29 cellular contexts compared by ENCODE assay signal in the genomic region with DNA sequence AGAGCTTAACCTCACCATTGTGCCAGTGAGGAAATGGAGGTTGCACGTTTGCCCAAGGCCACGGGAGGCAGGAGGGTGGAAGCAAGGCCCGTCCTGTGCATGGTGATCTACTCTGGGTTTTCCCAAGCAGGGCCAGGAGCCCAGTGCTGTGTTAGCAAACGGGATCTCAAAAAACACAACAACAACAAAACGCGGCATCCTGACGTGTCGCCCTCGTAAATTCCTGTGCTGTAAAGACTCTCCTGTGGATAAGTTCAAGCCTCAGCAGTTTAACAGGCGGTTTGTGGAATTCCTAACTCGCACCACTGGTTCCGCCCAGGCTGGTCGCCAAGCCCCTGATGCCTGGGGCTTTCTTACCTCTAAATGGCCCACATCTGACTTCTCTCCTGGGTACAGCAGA. TPM values are rescaled to one million over a fixed set of nuclear protein-coding genes. Genes with fewer than 3 reads are reported as not detected.
DNase-seq lines count a peak whose midpoint lies in the region; ATAC-seq, FAIRE-seq and TF ChIP-seq lines count a peak whose summit lies in the region.
"Had no signal": no experiment of that assay in that cellular context is flagged by ENCODE, and none has a peak within 500 bp of the region (broad histone marks: within the 10 kb centered on the region; RNA-seq: fewer than 3 reads in every experiment).

No MANE protein-coding gene starts in this region.

- H3K36me3 ChIP-seq in right lobe of liver: no peaks in the 10 kb centered on the region
- H3K36me3 ChIP-seq in HepG2 (replicated peaks in 1 of 2; ENCODE audit: control insufficient read depth in 1 of 2, insufficient read depth in 2 of 2, low read length in 2 of 2): no peaks in the 10 kb centered on the region
- H3K36me3 ChIP-seq in osteoblast (ENCODE audit: insufficient read depth, low read length): no peaks in the 10 kb centered on the region
- no peaks in the 10 kb centered on the region for H3K36me3 ChIP-seq in thyroid gland
- H3K36me3 ChIP-seq: BE2C, HAP-1 had no signal

- 73% methylated on average over 2 of the region's 13 CpGs for WGBS in right lobe of liver (ENCODE audit: insufficient coverage, low coverage, low lambda C conversion rate, missing lambda C conversion rate)
- WGBS in HepG2 (ENCODE audit: low lambda C conversion rate): 26% methylated on average over 9 of the region's 13 CpGs
- WGBS in thyroid gland, 2 donors: 31 to 33% methylated on average over 11 to 13 of the region's 13 CpGs

- H4K20me1 ChIP-seq in HepG2 (ENCODE audit: insufficient read depth, low read length) (no peaks in the 10 kb centered on the region), osteoblast (ENCODE audit: insufficient read depth, low read length) (no peaks in the 10 kb centered on the region)

- no peaks in the 10 kb centered on the region for H3K27me3 ChIP-seq in right lobe of liver
- peaks cover 4 to 54% of the 10 kb centered on the region in 2 experiments; a peak in 4 of 5 replicates for H3K27me3 ChIP-seq in HepG2 (ENCODE audit: control insufficient read depth in 1 of 2, insufficient read depth in 2 of 2, low read length in 2 of 2)
- H3K27me3 ChIP-seq in osteoblast (ENCODE audit: insufficient read depth, low read length): peaks cover 6% of the 10 kb centered on the region
- H3K27me3 ChIP-seq in thyroid gland: no peaks in the 10 kb centered on the region
- H3K27me3 ChIP-seq: BE2C, Peyer's patch had no signal

- no peak for FAIRE-seq in HepG2 (lab: Jason Lieb, UNC)

- in situ Hi-C loops in HepG2 (cut with HindIII; ENCODE audit: extremely low pct_ligation_motif_present, low pct_unique_long_range_greater_than_20kb): no loop called here

- no peak overlapping the region for H3K4me2 ChIP-seq in HepG2 (ENCODE audit: low read depth, low read length)
- no peak overlapping the region for H3K4me2 ChIP-seq in osteoblast (ENCODE audit: insufficient read depth, low read length)
- H3K4me2 ChIP-seq: GM23338 had no signal

- H3K9me3 ChIP-seq in right lobe of liver (no peaks in the 10 kb centered on the region), HepG2 (ENCODE audit: low read length) (no peaks in the 10 kb centered on the region), osteoblast (ENCODE audit: low read depth, low read length) (no peaks in the 10 kb centered on the region), thyroid gland (no peaks in the 10 kb centered on the region)
- H3K9me3 ChIP-seq: BE2C, HAP-1, Peyer's patch had no signal

- POLR2A ChIA-PET in HepG2 (lab: Yijun Ruan, JAX): no interaction called here

- no peaks in the 10 kb centered on the region for H3K79me2 ChIP-seq in HepG2 (ENCODE audit: insufficient read depth, low read length)
- H3K79me2 ChIP-seq in osteoblast (ENCODE audit: insufficient read depth, low read length): no peaks in the 10 kb centered on the region

- TF ChIP-seq POLR2A in right lobe of liver (IDR thresholded peaks at IDR 0.05) (no peak), HepG2 (IDR thresholded peaks at IDR 0.05; ENCODE audit: insufficient read depth in 1 of 2, low read depth in 2 of 2, low read length in 2 of 2) (no peak), thyroid gland (IDR thresholded peaks at IDR 0.05) (no peak)

- CTCF ChIA-PET in HepG2 (lab: Yijun Ruan, JAX; ENCODE audit: low intra/inter-chr PET ratio, low total read pairs): no interaction called here

- BruUV-seq in HepG2 (replicated peaks; lab: Mats Ljungman, UMichigan): no TSS peak

- no peak for TF ChIP-seq CTCF in right lobe of liver (IDR thresholded peaks at IDR 0.05)
- TF ChIP-seq CTCF in HepG2 (CRISPR knock-in tag; IDR thresholded peaks at IDR 0.05): no peak
- no peak for TF ChIP-seq CTCF in osteoblast (IDR thresholded peaks at IDR 0.05; ENCODE audit: extremely low read depth, low read depth, low read length)
- TF ChIP-seq CTCF in thyroid gland (IDR thresholded peaks at IDR 0.05): no peak

- peaks cover 0 to 3% (median 0%) of the 10 kb centered on the region in 4 donors for H3K4me1 ChIP-seq in right lobe of liver
- H3K4me1 ChIP-seq in HepG2 (ENCODE audit: insufficient read depth, low read length): no peaks in the 10 kb centered on the region
- no peaks in the 10 kb centered on the region for H3K4me1 ChIP-seq in osteoblast (ENCODE audit: insufficient read depth, low read length)
- peaks cover 0 to 12% of the 10 kb centered on the region in 2 donors for H3K4me1 ChIP-seq in thyroid gland
- H3K4me1 ChIP-seq: BE2C, HAP-1, Peyer's patch had no signal

- ATAC-seq in right lobe of liver (peak in 3 of 4 donors; percentile 16 to 24 (median 20)), HepG2 (no peak)
- ATAC-seq: GM23338 had no signal

- H2AFZ ChIP-seq in HepG2 (ENCODE audit: low read length) (no peak overlapping the region), osteoblast (ENCODE audit: low read length) (no peak overlapping the region)
- H2AFZ ChIP-seq: GM23338 had no signal

- intact Hi-C loops in right lobe of liver (cut with DNase I) (no loop called here), HepG2 (cut with micrococcal nuclease; ENCODE audit: unreplicated experiment) (no loop called here), thyroid gland (cut with DNase I) (no loop called here)

- H3K9ac ChIP-seq in HepG2 (ENCODE audit: insufficient read depth, low read depth, low read length): no peak overlapping the region

- no peak for TF ChIP-seq RAD21 in HepG2 (CRISPR knock-in tag; IDR thresholded peaks at IDR 0.05)

- H3K4me3 ChIP-seq in right lobe of liver (no peak overlapping the region), HepG2 (replicated peaks in 1 of 3; ENCODE audit: insufficient read depth in 1 of 3, low read depth in 2 of 3, low read length in 3 of 3) (no peak overlapping the region), osteoblast (ENCODE audit: insufficient read depth, low read length) (no peak overlapping the region), thyroid gland (replicated peaks in 1 of 3) (no peak overlapping the region)
- H3K4me3 ChIP-seq: GM23338, HAP-1, Peyer's patch had no signal

- TF ChIP-seq EP300 in HepG2 (IDR thresholded peaks at IDR 0.05; ENCODE audit: low read depth in 2 of 2, low read length in 2 of 2): no peak
- no peak for TF ChIP-seq EP300 in HepG2 (CRISPR knock-in tag; IDR thresholded peaks at IDR 0.05; ENCODE audit: borderline replicate concordance)

- H3K27ac ChIP-seq in right lobe of liver: no peak overlapping the region
- H3K27ac ChIP-seq in HepG2 (ENCODE audit: extremely low read length, insufficient read depth, low read length): no peak overlapping the region
- no peak overlapping the region for H3K27ac ChIP-seq in osteoblast (ENCODE audit: low read depth, low read length)
- H3K27ac ChIP-seq in thyroid gland: peak overlapping the region in 1 of 3 donors; percentile 50
- H3K27ac ChIP-seq: HL-60, Peyer's patch had no signal

- DNase-seq in right lobe of liver (peak in 1 of 3 donors; percentile 14), HepG2 (ENCODE audit: low spot score) (no peak), islet precursor cell (peak; percentile 74), osteoblast (ENCODE audit: insufficient read length, low spot score, missing footprints) (peak; percentile 49), thyroid gland (peak; percentile 50 to 66), NCI-H2081 (lab: John Stamatoyannopoulos, UW) (no peak), NCI-H2029 treated with DMSO at 0.1 percent for 48 hours (lab: John Stamatoyannopoulos, UW) (no peak)
- no peak for DNase-seq in activated naive CD4-positive, alpha-beta T cell treated with anti-CD3 and anti-CD28 coated beads, Interleukin-2, amount 50 U/mL, for 16 hours
- DNase-seq: 8988T; ACHN; BE2C; Calu3; CD8-positive, alpha-beta memory T cell; DND-41; HFFc6; Karpas-422; NCI-H1092 treated with DMSO at 0.1 percent for 48 hours; NCI-H1436; NCI-H187; NCI-H2107; NCI-H526 treated with DMSO at 0.1 percent for 48 hours; Peyer's patch; SHP77 treated with DMSO at 0.1 percent for 48 hours had no signal

RNA-seq across cellular contexts. Expression of gene TFF3, which starts 39.1 kb away (rescaled TPM):
- total RNA-seq in right lobe of liver: 1 to 10 TPM in 5 of 6 experiments, under 1 TPM in 1; 0.88 to 6.8 (median 2.5) TPM
- total RNA-seq in HepG2 (2016; rRNA removed; fragmentation: Illumina TruSeq; extraction: Trizol): 7.9 and 14.2 TPM in 2 replicates
- total RNA-seq in HepG2 (2016; cell fraction: cytosol; rRNA removed; fragmentation: Illumina TruSeq; extraction: Trizol; ENCODE audit: low read depth): 9.4 and 9.9 TPM in 2 replicates
- 10.8 and 14.1 TPM in 2 replicates for total RNA-seq in HepG2 (2016; cell fraction: insoluble cytoplasmic fraction; rRNA removed; fragmentation: Illumina TruSeq; extraction: Trizol)
- 8.0 and 8.6 TPM in 2 replicates for total RNA-seq in HepG2 (2016; cell fraction: membrane; rRNA removed; fragmentation: Illumina TruSeq; extraction: Trizol)
- total RNA-seq in HepG2 (2016; cell fraction: nucleus; rRNA removed; fragmentation: Illumina TruSeq; extraction: Trizol): 5.1 and 9.3 TPM in 2 replicates
- 26.9 and 27.0 TPM in 2 replicates for polyA plus RNA-seq in HepG2 (2011; rRNA removed)
- polyA plus RNA-seq in HepG2 (2011; cell fraction: cytosol; rRNA removed): 15.9 and 30.0 TPM in 2 replicates
- polyA plus RNA-seq in HepG2 (2011; cell fraction: nucleus; rRNA removed): 16.3 and 18.8 TPM in 2 replicates
- 14.9 and 18.1 TPM in 2 replicates for polyA plus RNA-seq in HepG2 (2012)
- 7.3 and 9.3 TPM in 2 replicates for polyA plus RNA-seq in HepG2 (2016; cell fraction: cytosol; fragmentation: Illumina TruSeq; extraction: Trizol; ENCODE audit: low read depth)
- polyA plus RNA-seq in HepG2 (2016; cell fraction: insoluble cytoplasmic fraction; fragmentation: Illumina TruSeq; extraction: Trizol; ENCODE audit: low read depth): 5.5 and 6.2 TPM in 2 replicates
- polyA plus RNA-seq in HepG2 (2016; cell fraction: membrane; fragmentation: Illumina TruSeq; extraction: Trizol; ENCODE audit: low read depth): 4.6 and 6.5 TPM in 2 replicates
- polyA plus RNA-seq in HepG2 (2016; cell fraction: nucleus; fragmentation: Illumina TruSeq; extraction: Trizol; ENCODE audit: insufficient read depth, low read depth): 9.5 and 10.5 TPM in 2 replicates
- polyA minus RNA-seq in HepG2 (2011; rRNA and poly(A)+ RNA removed; ENCODE audit: low replicate concordance): 10.8 TPM in 1 of 2 replicates, not detected in the other
- polyA minus RNA-seq in HepG2 (2011; cell fraction: cytosol; rRNA and poly(A)+ RNA removed): 6.5 and 7.7 TPM in 2 replicates
- polyA minus RNA-seq in HepG2 (2011; cell fraction: nucleus; rRNA and poly(A)+ RNA removed): 0.77 and 1.7 TPM in 2 replicates
- not detected in 2 replicates for total RNA-seq in osteoblast
- total RNA-seq in thyroid gland: 1,000 to 10,000 TPM in 2 of 4 donors, 100 to 1,000 TPM in 2; 246 to 4,817 (median 914) TPM
- total RNA-seq: Calu3; CD8-positive, alpha-beta memory T cell; HFFc6; NCI-H460 had no signal
- polyA plus RNA-seq: CD14-positive monocyte; CD8-positive, alpha-beta memory T cell had no signal

RNA-seq across cellular contexts. Expression of gene ABCG1, which starts 57.1 kb away (rescaled TPM):
- total RNA-seq in right lobe of liver (1 to 10 TPM; 3.3 to 9.8 (median 4.8) TPM), HepG2 (2016; rRNA removed; fragmentation: Illumina TruSeq; extraction: Trizol) (not detected in 2 replicates), osteoblast (under 0.01 and 0.72 TPM in 2 replicates), thyroid gland (10 to 100 TPM; 13.8 to 34.1 (median 18.9) TPM)
- total RNA-seq in HepG2 (2016; cell fraction: cytosol; rRNA removed; fragmentation: Illumina TruSeq; extraction: Trizol; ENCODE audit: low read depth): not detected in 2 replicates
- total RNA-seq in HepG2 (2016; cell fraction: insoluble cytoplasmic fraction; rRNA removed; fragmentation: Illumina TruSeq; extraction: Trizol): not detected in 2 replicates
- total RNA-seq in HepG2 (2016; cell fraction: membrane; rRNA removed; fragmentation: Illumina TruSeq; extraction: Trizol): not detected in 2 replicates
- not detected in 2 replicates for total RNA-seq in HepG2 (2016; cell fraction: nucleus; rRNA removed; fragmentation: Illumina TruSeq; extraction: Trizol)
- 0.04 and 0.10 TPM in 2 replicates for polyA plus RNA-seq in HepG2 (2011; rRNA removed)
- 0.08 TPM in 2 replicates for polyA plus RNA-seq in HepG2 (2011; cell fraction: cytosol; rRNA removed)
- polyA plus RNA-seq in HepG2 (2011; cell fraction: nucleus; rRNA removed): 0.06 and 0.12 TPM in 2 replicates
- polyA plus RNA-seq in HepG2 (2012): 0.09 TPM in 1 of 2 replicates, not detected in the other
- polyA plus RNA-seq in HepG2 (2016; cell fraction: cytosol; fragmentation: Illumina TruSeq; extraction: Trizol; ENCODE audit: low read depth): not detected in 2 replicates
- polyA plus RNA-seq in HepG2 (2016; cell fraction: insoluble cytoplasmic fraction; fragmentation: Illumina TruSeq; extraction: Trizol; ENCODE audit: low read depth): not detected in 2 replicates
- polyA plus RNA-seq in HepG2 (2016; cell fraction: membrane; fragmentation: Illumina TruSeq; extraction: Trizol; ENCODE audit: low read depth): not detected in 2 replicates
- not detected in 2 replicates for polyA plus RNA-seq in HepG2 (2016; cell fraction: nucleus; fragmentation: Illumina TruSeq; extraction: Trizol; ENCODE audit: insufficient read depth, low read depth)
- polyA minus RNA-seq in HepG2 (2011; rRNA and poly(A)+ RNA removed; ENCODE audit: low replicate concordance): 0.10 and 7.4 TPM in 2 replicates
- 0.97 TPM in 1 of 2 replicates, not detected in the other for polyA minus RNA-seq in HepG2 (2011; cell fraction: cytosol; rRNA and poly(A)+ RNA removed)
- not detected in 2 replicates for polyA minus RNA-seq in HepG2 (2011; cell fraction: nucleus; rRNA and poly(A)+ RNA removed)
- total RNA-seq: HFFc6, M059J had no signal

Comparison
In these comparisons a context has a peak if more than half of its experiments do, and no peak if none do; other contexts are left out.
1. DNase-seq: peak in islet precursor cell (single experiment), osteoblast (single experiment) and thyroid gland (2 of 2); none in HepG2 (single experiment), NCI-H2081 (0 of 2), NCI-H2029 treated with DMSO at 0.1 percent for 48 hours (single experiment) and activated naive CD4-positive, alpha-beta T cell treated with anti-CD3 and anti-CD28 coated beads, Interleukin-2, amount 50 U/mL, for 16 hours (single experiment).
2. RNA of gene TFF3, which starts 39.1 kb away (total RNA-seq): 246 to 4,817 TPM in thyroid gland; 5.1 to 14.2 TPM in HepG2, 0.88 to 6.8 TPM in right lobe of liver and not detected in osteoblast; every median in the first group is over 10 times any median in the second.